In the genomic region with DNA sequence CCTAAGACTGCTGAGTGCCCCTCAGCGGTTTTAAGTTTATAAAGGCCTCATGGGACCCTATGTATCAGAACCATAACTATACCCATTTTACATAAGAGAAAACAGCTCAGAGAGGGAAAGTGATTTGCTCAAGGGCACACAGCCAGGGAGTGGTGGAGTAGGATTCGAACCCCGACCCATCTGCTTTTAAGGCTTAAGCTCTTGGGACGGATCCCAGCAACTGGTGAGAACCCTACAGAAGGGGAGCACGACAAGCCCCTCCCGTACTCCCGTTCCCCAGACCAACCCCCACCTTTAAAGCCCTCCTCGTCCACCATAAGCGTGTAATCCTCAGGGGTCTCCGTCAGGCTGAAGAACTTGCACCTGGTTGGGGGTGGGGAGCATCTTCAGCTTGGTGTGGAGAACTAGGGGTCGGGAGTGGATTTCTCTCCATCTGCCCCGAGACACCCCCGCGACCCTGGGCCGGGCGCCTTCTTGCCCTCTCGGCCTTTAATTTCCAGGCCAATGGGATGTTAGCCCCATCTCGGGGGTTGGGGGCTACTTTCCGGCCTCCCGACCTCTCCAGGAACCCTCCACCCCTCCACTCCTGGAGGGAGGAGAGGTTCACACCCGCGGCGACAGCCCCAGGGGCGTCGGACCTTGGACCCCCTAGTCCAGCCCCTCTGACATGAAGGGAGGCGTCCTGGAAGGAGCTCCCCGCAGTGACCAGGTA, we compare ENCODE assay signal across 1 cellular context.
TF ChIP-seq lines count a peak whose summit lies in the region.

No MANE protein-coding gene starts in this region.

TF ChIP-seq in HCT116, 20 proteins besides CTCF, POLR2A, EP300 and RAD21 (continued from another document):
- TF ChIP-seq YY1 (IDR thresholded peaks at IDR 0.05; ENCODE audit: extremely low read depth, insufficient replicate concordance, low read depth, low read length) (no peak), FOSL1 (IDR thresholded peaks at IDR 0.05; ENCODE audit: low read depth) (no peak), ZFX (IDR thresholded peaks at IDR 0.05) (no peak), SRF (IDR thresholded peaks at IDR 0.05; ENCODE audit: low read depth) (no peak), SP1 (IDR thresholded peaks at IDR 0.05; ENCODE audit: low read depth) (no peak), EZH2 (IDR thresholded peaks at IDR 0.05) (no peak), EGR1 (IDR thresholded peaks at IDR 0.05; ENCODE audit: low read depth) (no peak), SIN3A (IDR thresholded peaks at IDR 0.05; ENCODE audit: low read depth) (no peak), TCF7L2 (IDR thresholded peaks at IDR 0.05; ENCODE audit: borderline replicate concordance, extremely low read depth, insufficient read depth, insufficient read length) (no peak)
- TF ChIP-seq, protein P1, sequence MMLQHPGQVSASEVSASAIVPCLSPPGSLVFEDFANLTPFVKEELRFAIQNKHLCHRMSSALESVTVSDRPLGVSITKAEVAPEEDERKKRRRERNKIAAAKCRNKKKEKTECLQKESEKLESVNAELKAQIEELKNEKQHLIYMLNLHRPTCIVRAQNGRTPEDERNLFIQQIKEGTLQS (IDR thresholded peaks at IDR 0.05): no peak
